17 cellular contexts compared by ENCODE assay signal in the genomic region with DNA sequence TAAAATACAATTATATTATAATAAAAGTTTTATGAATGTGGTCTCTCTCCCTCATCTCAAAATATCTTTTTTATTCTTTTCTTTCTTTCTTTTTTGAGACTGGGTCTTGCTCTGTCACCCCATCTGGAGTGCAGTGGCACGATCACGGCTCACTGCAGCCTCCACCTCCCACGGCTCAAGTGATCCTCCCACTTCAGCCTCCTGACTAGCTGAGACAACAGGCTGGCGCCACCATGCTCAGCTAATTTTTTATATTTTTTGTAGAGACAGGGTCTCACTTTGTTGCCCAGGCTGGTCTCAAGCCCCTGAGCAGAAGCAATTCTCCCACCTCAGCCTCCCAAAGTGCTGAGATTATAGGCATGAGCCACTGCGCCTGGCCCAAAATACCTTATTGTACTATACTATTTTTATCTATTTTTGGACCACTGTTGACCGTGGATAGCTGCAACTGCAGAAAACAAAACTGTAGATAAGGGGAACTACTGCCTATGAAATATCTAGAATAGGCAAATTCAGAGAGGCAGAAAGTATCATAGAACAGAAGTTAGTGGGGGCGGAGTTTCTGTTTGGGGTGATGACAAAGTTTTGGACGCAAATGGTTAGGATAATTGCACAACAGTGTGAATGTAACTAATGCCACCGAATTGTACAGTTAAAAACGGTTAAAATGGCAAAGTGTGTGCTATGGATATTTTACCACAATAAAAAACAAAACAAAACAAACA.
DNase-seq lines count a peak whose midpoint lies in the region; ATAC-seq and TF ChIP-seq lines count a peak whose summit lies in the region.
"Had no signal": no experiment of that assay in that cellular context is flagged by ENCODE, and none has a peak within 500 bp of the region (broad histone marks: within the 10 kb centered on the region; RNA-seq: fewer than 3 reads in every experiment).

No MANE protein-coding gene starts in this region.

- no peaks in the 10 kb centered on the region for H3K9me3 ChIP-seq in left lung
- no peaks in the 10 kb centered on the region for H3K9me3 ChIP-seq in transverse colon
- H3K9me3 ChIP-seq: SJCRH30 had no signal

- in situ Hi-C loops in transverse colon (cut with MboI; ENCODE audit: low pct_ligation_motif_present in 1 of 4, low pct_unique_long_range_greater_than_20kb in 1 of 4, low sequenced_read_pairs in 3 of 4) = no loop called here

- no peak for TF ChIP-seq EP300 in transverse colon (IDR thresholded peaks at IDR 0.05; ENCODE audit: low read depth)

- no peak for TF ChIP-seq CTCF in left lung (IDR thresholded peaks at IDR 0.05)
- no peak for TF ChIP-seq CTCF in transverse colon (IDR thresholded peaks at IDR 0.05)

- H3K27me3 Mint-ChIP-seq in T-helper 2 cell treated with Interferon-gamma antibody and Interleukin-4, amounts not matched to agents 5 μg/mL and 100 μg/mL, for 36 hours (ENCODE audit: low read depth) = peaks cover 60% of the 10 kb centered on the region

- WGBS in transverse colon (ENCODE audit: low coverage in 1 of 2), 2 donors = 73 to 77% methylated on average over 6 to 10 of the region's 10 CpGs

- H3K4me3 ChIP-seq in left lung (no peak overlapping the region), transverse colon (no peak overlapping the region)
- H3K4me3 ChIP-seq: SJCRH30 had no signal

- H3K27ac Mint-ChIP-seq in T-helper 2 cell treated with Interferon-gamma antibody and Interleukin-4, amounts not matched to agents 5 μg/mL and 100 μg/mL, for 36 hours = peak overlapping the region; percentile 49
- H3K27ac Mint-ChIP-seq: activated naive CD4-positive, alpha-beta T cell treated with anti-CD3 and anti-CD28 coated beads, Interleukin-2, amount 10 ng/mL, durations not matched to agents 7 days and 5 days had no signal

- no peaks in the 10 kb centered on the region for H3K36me3 ChIP-seq in left lung
- H3K36me3 ChIP-seq in transverse colon = no peaks in the 10 kb centered on the region
- H3K36me3 ChIP-seq: SJCRH30 had no signal

- H3K4me3 Mint-ChIP-seq in T-helper 2 cell treated with Interferon-gamma antibody and Interleukin-4, amounts not matched to agents 5 μg/mL and 100 μg/mL, for 36 hours = no peak overlapping the region
- H3K4me3 Mint-ChIP-seq: activated naive CD4-positive, alpha-beta T cell treated with anti-CD3 and anti-CD28 coated beads, Interleukin-2, amount 10 ng/mL, durations not matched to agents 7 days and 5 days; immature natural killer cell had no signal

- H3K27me3 ChIP-seq in left lung (no peaks in the 10 kb centered on the region), transverse colon (no peaks in the 10 kb centered on the region)
- H3K27me3 ChIP-seq: SJCRH30 had no signal

- peaks cover 9% of the 10 kb centered on the region for H3K36me3 Mint-ChIP-seq in T-helper 2 cell treated with Interferon-gamma antibody and Interleukin-4, amounts not matched to agents 5 μg/mL and 100 μg/mL, for 36 hours (ENCODE audit: low read depth)
- H3K36me3 Mint-ChIP-seq: immature natural killer cell had no signal

- TF ChIP-seq POLR2A in transverse colon (IDR thresholded peaks at IDR 0.05) = no peak

- H3K4me1 Mint-ChIP-seq in T-helper 2 cell treated with Interferon-gamma antibody and Interleukin-4, amounts not matched to agents 5 μg/mL and 100 μg/mL, for 36 hours (ENCODE audit: low read depth) = peaks cover 34% of the 10 kb centered on the region

- peaks cover 41 to 89% of the 10 kb centered on the region in 2 donors for H3K4me1 ChIP-seq in left lung
- peaks cover 6 to 36% (median 9%) of the 10 kb centered on the region in 4 donors for H3K4me1 ChIP-seq in transverse colon

- no peaks in the 10 kb centered on the region for H3K9me3 Mint-ChIP-seq in T-helper 2 cell treated with Interferon-gamma antibody and Interleukin-4, amounts not matched to agents 5 μg/mL and 100 μg/mL, for 36 hours
- H3K9me3 Mint-ChIP-seq: activated naive CD4-positive, alpha-beta T cell treated with anti-CD3 and anti-CD28 coated beads, Interleukin-2, amount 10 ng/mL, durations not matched to agents 7 days and 5 days; immature natural killer cell had no signal

- peak overlapping the region; percentile 64 to 65 for H3K27ac ChIP-seq in left lung
- H3K27ac ChIP-seq in transverse colon = peak overlapping the region; percentile 14 to 43 (median 32)
- H3K27ac ChIP-seq: 22Rv1, SJCRH30 had no signal

- ATAC-seq in left lung = peak; percentile 4
- ATAC-seq in left lobe of liver = no peak
- ATAC-seq in HG03045 (IDR thresholded peaks at IDR 0.05; ENCODE audit: unreplicated experiment) = no peak
- ATAC-seq in HG03457 (IDR thresholded peaks at IDR 0.05; ENCODE audit: unreplicated experiment) = no peak

- DNase-seq in T-helper 2 cell treated with Interferon-gamma antibody and Interleukin-4, amounts not matched to agents 5 μg/mL and 100 μg/mL, for 36 hours (ENCODE audit: low spot score) = no peak
- DNase-seq in T-helper 2 cell (no peak), NOMO-1 treated with dmso at 0.1 percent for 144 hours (lab: John Stamatoyannopoulos, UW; ENCODE audit: unreplicated experiment) (peak; percentile 74), left lung (no peak), transverse colon (no peak), left lobe of liver (ENCODE audit: low spot score) (no peak)
- DNase-seq: activated CD8-positive, alpha-beta memory T cell treated with anti-CD3 and anti-CD28 coated beads, Interleukin-2, amount 50 U/mL, for 4 hours; activated naive CD4-positive, alpha-beta T cell treated with anti-CD3 and anti-CD28 coated beads, Interleukin-2, amount 10 ng/mL, durations not matched to agents 7 days and 5 days; DND-41; immature natural killer cell; NCI-H2227 treated with DMSO at 0.1 percent for 48 hours; SJCRH30; stimulated activated CD4-positive, alpha-beta T cell treated with anti-CD3 and anti-CD28 coated beads, Interleukin-4, amount 100 ng/mL, for 1 hour; stimulated activated CD8-positive, alpha-beta memory T cell treated with anti-CD3 and anti-CD28 coated beads, Interleukin-4, amount 100 ng/mL, for 48 hours had no signal

- intact Hi-C loops in left lung (cut with DNase I) = no loop called here
- intact Hi-C loops in transverse colon (cut with DNase I; ENCODE audit: low total_unique reads) = no loop called here
